In genomic region chr4:94558392-94558920, GRCh38 we compare ENCODE assay signal across 19 cellular contexts.
DNase-seq lines count a peak whose midpoint lies in the region; ATAC-seq, FAIRE-seq and TF ChIP-seq lines count a peak whose summit lies in the region.
"Had no signal": no experiment of that assay in that cellular context is flagged by ENCODE, and none has a peak within 500 bp of the region (broad histone marks: within the 10 kb centered on the region; RNA-seq: fewer than 3 reads in every experiment).

No MANE protein-coding gene starts in this region.

- in situ Hi-C loops in IMR-90 (cut with MboI; ENCODE audit: low sequenced_read_pairs): no loop called here

- peaks cover 50% of the 10 kb centered on the region for H3K79me2 ChIP-seq in astrocyte (ENCODE audit: insufficient read depth, low read length)

- POLR2A ChIA-PET in IMR-90 (lab: Charles Lee; ENCODE audit: unreplicated experiment): no interaction called here

- DNase-seq in IMR-90: peak; percentile 6
- DNase-seq in astrocyte (ENCODE audit: low read depth): no peak
- DNase-seq in fibroblast of villous mesenchyme (ENCODE audit: low read depth): no peak
- DNase-seq in psoas muscle: no peak
- DNase-seq in medulla oblongata (ENCODE audit: extremely low spot score): no peak
- DNase-seq in GF-D8 (lab: John Stamatoyannopoulos, UW): no peak
- DNase-seq in activated CD8-positive, alpha-beta memory T cell treated with anti-CD3 and anti-CD28 coated beads, Interleukin-2, amount 10 ng/mL, durations not matched to agents 7 days and 5 days: no peak
- DNase-seq in Peyer's patch: no peak
- DNase-seq: ACHN; CD4-positive, CD25-positive, alpha-beta regulatory T cell; DMS79; HCEC 1CT; Karpas-422; NCI-H1417; NCI-H1930; NCI-H2171; NCI-H510A had no signal

- no peaks in the 10 kb centered on the region for H3K27me3 ChIP-seq in IMR-90 (ENCODE audit: control insufficient read depth, insufficient read depth, low read length)
- H3K27me3 ChIP-seq in astrocyte (ENCODE audit: insufficient read depth, low read length): no peaks in the 10 kb centered on the region
- no peaks in the 10 kb centered on the region for H3K27me3 ChIP-seq in psoas muscle (ENCODE audit: insufficient read depth in 3 of 3, low read length in 2 of 3)
- H3K27me3 ChIP-seq in Peyer's patch: no peaks in the 10 kb centered on the region

- dilution Hi-C loops in IMR-90 (cut with HindIII; ENCODE audit: low sequenced_read_pairs, unreplicated experiment): no loop called here

- H3K9me3 Mint-ChIP-seq in astrocyte (ENCODE audit: unreplicated experiment): peaks cover 11% of the 10 kb centered on the region
- H3K9me3 Mint-ChIP-seq in activated CD8-positive, alpha-beta memory T cell treated with anti-CD3 and anti-CD28 coated beads, Interleukin-2, amount 10 ng/mL, durations not matched to agents 7 days and 5 days (ENCODE audit: low read depth): no peaks in the 10 kb centered on the region

- peaks cover 28% of the 10 kb centered on the region for H3K4me1 Mint-ChIP-seq in astrocyte (ENCODE audit: low read depth, unreplicated experiment)
- no peaks in the 10 kb centered on the region for H3K4me1 Mint-ChIP-seq in activated CD8-positive, alpha-beta memory T cell treated with anti-CD3 and anti-CD28 coated beads, Interleukin-2, amount 10 ng/mL, durations not matched to agents 7 days and 5 days

- H3K4me1 ChIP-seq in IMR-90 (ENCODE audit: control insufficient read depth, insufficient read depth, low read length) (peaks cover 5% of the 10 kb centered on the region; the same call in 1 of the 2 replicates), astrocyte (ENCODE audit: insufficient read depth, low read length) (peaks cover 38% of the 10 kb centered on the region), psoas muscle (peaks cover 53% of the 10 kb centered on the region), Peyer's patch (peaks cover 0 to 2% (median 0%) of the 10 kb centered on the region in 4 donors)

- H3K36me3 ChIP-seq in IMR-90 (ENCODE audit: control insufficient read depth, insufficient read depth, low read length): peaks cover 2% of the 10 kb centered on the region; the same call in 1 of the 2 replicates
- H3K36me3 ChIP-seq in astrocyte (ENCODE audit: insufficient read depth, low read length): peaks cover 2% of the 10 kb centered on the region
- peaks cover 0 to under 1% of the 10 kb centered on the region in 2 donors for H3K36me3 ChIP-seq in psoas muscle (ENCODE audit: insufficient read depth in 1 of 2, low read depth in 1 of 2)
- H3K36me3 ChIP-seq in Peyer's patch: no peaks in the 10 kb centered on the region

- H3K23ac ChIP-seq in IMR-90 (ENCODE audit: low read depth, low read length): no peak overlapping the region

- H4K20me1 ChIP-seq in IMR-90 (ENCODE audit: insufficient read depth, low read length) (peaks cover 20% of the 10 kb centered on the region; the same call in 1 of the 2 replicates), astrocyte (ENCODE audit: insufficient read depth, low read length) (peaks cover 11% of the 10 kb centered on the region)

- no peaks in the 10 kb centered on the region for H3K9me3 ChIP-seq in IMR-90 (ENCODE audit: control insufficient read depth, insufficient read depth, low read length)
- no peaks in the 10 kb centered on the region for H3K9me3 ChIP-seq in astrocyte (ENCODE audit: insufficient read depth, low read depth, low read length)
- H3K9me3 ChIP-seq in psoas muscle: no peaks in the 10 kb centered on the region
- no peaks in the 10 kb centered on the region for H3K9me3 ChIP-seq in Peyer's patch

- peaks cover 20 to 30% of the 10 kb centered on the region in 2 experiments for H3K79me1 ChIP-seq in IMR-90 (ENCODE audit: low read depth in 1 of 2, low read length in 2 of 2)

- no peak overlapping the region for H3K27ac ChIP-seq in IMR-90 (ENCODE audit: insufficient read depth, low read length)
- H3K27ac ChIP-seq in astrocyte (ENCODE audit: low read depth, low read length): no peak overlapping the region
- H3K27ac ChIP-seq in psoas muscle: peak overlapping the region; percentile 62
- no peak overlapping the region for H3K27ac ChIP-seq in Peyer's patch

- no peak overlapping the region for H2AK9ac ChIP-seq in IMR-90 (replicated peaks; ENCODE audit: low read depth, low read length, poor library complexity)

- CTCF ChIA-PET in IMR-90 (lab: Yijun Ruan, JAX): no interaction called here
- CTCF ChIA-PET in activated CD8-positive, alpha-beta memory T cell treated with anti-CD3 and anti-CD28 coated beads, Interleukin-2, amount 10 ng/mL, durations not matched to agents 7 days and 5 days (lab: Charles Lee): no interaction called here

- no peak overlapping the region for H3K18ac ChIP-seq in IMR-90 (ENCODE audit: low read depth, low read length)

- H2AK5ac ChIP-seq in IMR-90 (ENCODE audit: low read depth, low read length): no peak overlapping the region

- no peak overlapping the region for H4K5ac ChIP-seq in IMR-90 (ENCODE audit: low read depth, low read length)

- no peak overlapping the region for H4K91ac ChIP-seq in IMR-90 (ENCODE audit: insufficient read depth, low read depth, low read length)

- no peaks in the 10 kb centered on the region for H3K27me3 Mint-ChIP-seq in astrocyte (ENCODE audit: low read depth, unreplicated experiment)
- H3K27me3 Mint-ChIP-seq in activated CD8-positive, alpha-beta memory T cell treated with anti-CD3 and anti-CD28 coated beads, Interleukin-2, amount 10 ng/mL, durations not matched to agents 7 days and 5 days: no peaks in the 10 kb centered on the region
- H3K27me3 Mint-ChIP-seq: CD4-positive, CD25-positive, alpha-beta regulatory T cell had no signal

- H3K4me2 ChIP-seq in IMR-90 (ENCODE audit: low read depth, low read length) (no peak overlapping the region), astrocyte (ENCODE audit: low read length) (no peak overlapping the region)

- intact Hi-C loops in IMR-90 (cut with micrococcal nuclease) (no loop called here), psoas muscle (cut with DNase I) (no loop called here)

- peak; percentile 32 for FAIRE-seq in astrocyte (lab: Jason Lieb, UNC)
- FAIRE-seq: GM12891, HepG2 had no signal

- H2BK5ac ChIP-seq in IMR-90 (ENCODE audit: low read depth, low read length, poor library complexity, severe bottlenecking): no peak overlapping the region

- no peak overlapping the region for H3K9ac ChIP-seq in IMR-90 (ENCODE audit: low read depth, low read length)
- H3K9ac ChIP-seq in astrocyte (ENCODE audit: low read length): no peak overlapping the region

- H3K4me3 ChIP-seq in IMR-90 (ENCODE audit: insufficient read depth, low read depth, low read length) (no peak overlapping the region), astrocyte (ENCODE audit: insufficient read depth, low read depth, low read length) (no peak overlapping the region), fibroblast of villous mesenchyme (ENCODE audit: low read depth, low read length) (peak overlapping the region; percentile 12), psoas muscle (no peak overlapping the region), Peyer's patch (no peak overlapping the region)

- H4K8ac ChIP-seq in IMR-90 (ENCODE audit: low read depth in 2 of 2, low read length in 2 of 2): no peak overlapping the region

- H3K4ac ChIP-seq in IMR-90 (ENCODE audit: low read depth, low read length): no peak overlapping the region

- H3K27ac Mint-ChIP-seq in astrocyte (ENCODE audit: unreplicated experiment): no peak overlapping the region
- no peak overlapping the region for H3K27ac Mint-ChIP-seq in activated CD8-positive, alpha-beta memory T cell treated with anti-CD3 and anti-CD28 coated beads, Interleukin-2, amount 10 ng/mL, durations not matched to agents 7 days and 5 days
- H3K27ac Mint-ChIP-seq: CD4-positive, CD25-positive, alpha-beta regulatory T cell had no signal

- H2BK120ac ChIP-seq in IMR-90 (ENCODE audit: low read depth, low read length): no peak overlapping the region

- no peak for TF ChIP-seq RAD21 in IMR-90 (IDR thresholded peaks at IDR 0.05; ENCODE audit: low read length)

- TF ChIP-seq POLR2A in IMR-90 (IDR thresholded peaks at IDR 0.05; ENCODE audit: low read depth, low read length) (no peak), Peyer's patch (IDR thresholded peaks at IDR 0.05) (no peak)

- H3K14ac ChIP-seq in IMR-90 (replicated peaks; ENCODE audit: low read depth, low read length): no peak overlapping the region

- no peak overlapping the region for H2BK15ac ChIP-seq in IMR-90 (ENCODE audit: low read depth, low read length)

- no TSS peak for BruUV-seq in IMR-90 (replicated peaks; lab: Mats Ljungman, UMichigan)

- TF ChIP-seq CTCF in IMR-90 (conservative IDR thresholded peaks at IDR 0.05; ENCODE audit: low read depth, low read length): no peak
- TF ChIP-seq CTCF in astrocyte (IDR thresholded peaks at IDR 0.05; ENCODE audit: insufficient read depth, low read depth, low read length): no peak
- TF ChIP-seq CTCF in fibroblast of villous mesenchyme (IDR thresholded peaks at IDR 0.05; ENCODE audit: insufficient read depth, low read depth, low read length): no peak
- no peak for TF ChIP-seq CTCF in psoas muscle (IDR thresholded peaks at IDR 0.05)
- TF ChIP-seq CTCF in Peyer's patch (IDR thresholded peaks at IDR 0.05): no peak

- ATAC-seq in IMR-90 (ENCODE audit: low read depth) (no peak), psoas muscle (peak in 1 of 4 donors; percentile 29)
- no peak for ATAC-seq in activated CD8-positive, alpha-beta memory T cell treated with anti-CD3 and anti-CD28 coated beads, Interleukin-2, amount 10 ng/mL, durations not matched to agents 7 days and 5 days
- ATAC-seq: HepG2 had no signal

- no CpG with 5 or more reads among the region's 1 CpG for WGBS in IMR-90 (ENCODE audit: extremely low coverage in 2 of 2, insufficient read length in 1 of 2), 2 experiments
- 85 to 93% (median 90%) methylated on average over 1 of the region's 1 CpG for WGBS in psoas muscle, 3 donors

- no peak overlapping the region for H2AFZ ChIP-seq in IMR-90 (replicated peaks; ENCODE audit: low read length, poor library complexity)
- no peak overlapping the region for H2AFZ ChIP-seq in astrocyte (ENCODE audit: low read depth, low read length)

- no peak overlapping the region for H3K56ac ChIP-seq in IMR-90 (ENCODE audit: extremely low read depth, insufficient read depth, low read length)

- H3K9me1 ChIP-seq in IMR-90 (ENCODE audit: insufficient read depth, low read length): no peaks in the 10 kb centered on the region

- H2BK20ac ChIP-seq in IMR-90 (ENCODE audit: low read depth, low read length): no peak overlapping the region

- no peak overlapping the region for H3K4me3 Mint-ChIP-seq in astrocyte (ENCODE audit: unreplicated experiment)
- H3K4me3 Mint-ChIP-seq in activated CD8-positive, alpha-beta memory T cell treated with anti-CD3 and anti-CD28 coated beads, Interleukin-2, amount 10 ng/mL, durations not matched to agents 7 days and 5 days: no peak overlapping the region
- H3K4me3 Mint-ChIP-seq: CD4-positive, CD25-positive, alpha-beta regulatory T cell had no signal

- peaks cover 9% of the 10 kb centered on the region for H3K36me3 Mint-ChIP-seq in astrocyte (ENCODE audit: low read depth, unreplicated experiment)
- H3K36me3 Mint-ChIP-seq in activated CD8-positive, alpha-beta memory T cell treated with anti-CD3 and anti-CD28 coated beads, Interleukin-2, amount 10 ng/mL, durations not matched to agents 7 days and 5 days: no peaks in the 10 kb centered on the region
- H3K36me3 Mint-ChIP-seq: CD4-positive, CD25-positive, alpha-beta regulatory T cell had no signal

TF ChIP-seq in IMR-90, 13 proteins besides CTCF, POLR2A, EP300 and RAD21 (continues in another document):
- no peak for TF ChIP-seq MAZ (IDR thresholded peaks at IDR 0.05; ENCODE audit: borderline replicate concordance, low read depth, low read length)
